In genomic region chr9:4984171-4984570, GRCh38 we compare ENCODE assay signal across 8 cellular contexts. TPM values are rescaled to one million over a fixed set of nuclear protein-coding genes. Genes with fewer than 3 reads are reported as not detected.
DNase-seq lines count a peak whose midpoint lies in the region; ATAC-seq and TF ChIP-seq lines count a peak whose summit lies in the region.

No MANE protein-coding gene starts in this region.

- POLR2A ChIA-PET in activated B cell treated with CpG ODN at 0.5 μM for 24 hours (lab: Charles Lee) = interaction anchor here (0.9 to 2.7 kb wide), 17 partner anchors 10 to 644 kb away, joined by 3 to 28 read pairs (median 5); partner anchors contain the start of genes CDC37L1, PLGRKT and RCL1

- peaks cover 64% of the 10 kb centered on the region for H3K4me1 Mint-ChIP-seq in activated T-cell treated with anti-CD3 and anti-CD28 coated beads, Interleukin-2, amount 50 U/mL, for 24 hours (ENCODE audit: low read depth)
- H3K4me1 Mint-ChIP-seq in activated B cell treated with CpG ODN at 0.5 μM for 24 hours = peaks cover 49% of the 10 kb centered on the region

- CTCF ChIA-PET in activated B cell treated with CpG ODN at 0.5 μM for 24 hours (lab: Charles Lee) = interaction anchor here (1.3 to 2.2 kb wide), 3 partner anchors 11 to 225 kb away, joined by 3 to 6 read pairs (median 4); no protein-coding TSS in a partner anchor

- peaks cover 26% of the 10 kb centered on the region for H3K36me3 Mint-ChIP-seq in activated T-cell treated with anti-CD3 and anti-CD28 coated beads, Interleukin-2, amount 50 U/mL, for 24 hours (ENCODE audit: low read depth)
- H3K36me3 Mint-ChIP-seq in activated B cell treated with CpG ODN at 0.5 μM for 24 hours (ENCODE audit: low read depth) = peaks cover 8% of the 10 kb centered on the region

- no peak for TF ChIP-seq CTCF in activated B cell treated with CpG ODN at 0.5 μM for 24 hours (IDR thresholded peaks at IDR 0.05)
- no peak for TF ChIP-seq CTCF in GM13976 (IDR thresholded peaks at IDR 0.05; ENCODE audit: borderline replicate concordance, control extremely low read depth, extremely low read depth, insufficient read depth, missing control alignments)

- H3K9me3 Mint-ChIP-seq in activated T-cell treated with anti-CD3 and anti-CD28 coated beads, Interleukin-2, amount 50 U/mL, for 24 hours = no peaks in the 10 kb centered on the region
- no peaks in the 10 kb centered on the region for H3K9me3 Mint-ChIP-seq in activated B cell treated with CpG ODN at 0.5 μM for 24 hours

- in situ Hi-C loops in GM13976 (cut with MboI; ENCODE audit: low sequenced_read_pairs, unreplicated experiment) = loop anchor here (10.0 kb wide), 3 partner anchors 219 to 611 kb away; no protein-coding TSS in a partner anchor

- DNase-seq in activated T-cell treated with anti-CD3 and anti-CD28 coated beads, Interleukin-2, amount 50 U/mL, for 24 hours = no peak
- DNase-seq in activated T-cell treated with anti-CD3 and anti-CD28 coated beads for 4 hours (no peak), activated B cell treated with CpG ODN at 0.5 μM for 24 hours (no peak), left cardiac atrium (no peak), sciatic nerve (ENCODE audit: low spot score) (no peak), activated gamma-delta T cell (lab: John Stamatoyannopoulos, UW) (no peak), GM13976 (ENCODE audit: low spot score) (no peak)

- ATAC-seq in HG03280 (IDR thresholded peaks at IDR 0.05; ENCODE audit: unreplicated experiment) (peak; percentile 2), activated B cell treated with CpG ODN at 0.5 μM for 24 hours (ENCODE audit: low read depth) (no peak), left cardiac atrium (peak; percentile 16 to 43), sciatic nerve (peak; percentile 52)

- H3K27ac Mint-ChIP-seq in activated T-cell treated with anti-CD3 and anti-CD28 coated beads, Interleukin-2, amount 50 U/mL, for 24 hours = peak overlapping the region; percentile 94
- peak overlapping the region; percentile 95 for H3K27ac Mint-ChIP-seq in activated B cell treated with CpG ODN at 0.5 μM for 24 hours

- intact Hi-C loops in activated B cell treated with CpG ODN at 0.5 μM for 24 hours (cut with micrococcal nuclease) = loop anchor here (2.0 to 10.0 kb wide), 7 partner anchors 305 to 1771 kb away; partner anchors contain the start of genes CDC37L1, ERMP1, KDM4C and RIC1
- intact Hi-C loops in left cardiac atrium (cut with DNase I) = loop anchor here in 1 of 2 donors (10.0 kb wide), 1 partner anchor 189 kb away; the partner anchor contains the start of gene RCL1
- intact Hi-C loops in sciatic nerve (cut with DNase I) = loop anchor here (10.0 kb wide), 1 partner anchor 219 kb away; no protein-coding TSS in a partner anchor

- H3K4me3 Mint-ChIP-seq in activated T-cell treated with anti-CD3 and anti-CD28 coated beads, Interleukin-2, amount 50 U/mL, for 24 hours = no peak overlapping the region
- H3K4me3 Mint-ChIP-seq in activated B cell treated with CpG ODN at 0.5 μM for 24 hours = peak overlapping the region; percentile 87

- H3K27me3 Mint-ChIP-seq in activated T-cell treated with anti-CD3 and anti-CD28 coated beads, Interleukin-2, amount 50 U/mL, for 24 hours = no peaks in the 10 kb centered on the region
- no peaks in the 10 kb centered on the region for H3K27me3 Mint-ChIP-seq in activated B cell treated with CpG ODN at 0.5 μM for 24 hours

RNA-seq across cellular contexts. Expression of gene JAK2, which starts 0.9 kb away (rescaled TPM):
- total RNA-seq in activated B cell treated with CpG ODN at 0.5 μM for 24 hours (19.2 and 21.3 TPM in 2 replicates), left cardiac atrium (10 to 100 TPM; 11.4 to 11.8 TPM), sciatic nerve (28.4 TPM)
